ENCODE assay signal across 8 cellular contexts in the genomic region with DNA sequence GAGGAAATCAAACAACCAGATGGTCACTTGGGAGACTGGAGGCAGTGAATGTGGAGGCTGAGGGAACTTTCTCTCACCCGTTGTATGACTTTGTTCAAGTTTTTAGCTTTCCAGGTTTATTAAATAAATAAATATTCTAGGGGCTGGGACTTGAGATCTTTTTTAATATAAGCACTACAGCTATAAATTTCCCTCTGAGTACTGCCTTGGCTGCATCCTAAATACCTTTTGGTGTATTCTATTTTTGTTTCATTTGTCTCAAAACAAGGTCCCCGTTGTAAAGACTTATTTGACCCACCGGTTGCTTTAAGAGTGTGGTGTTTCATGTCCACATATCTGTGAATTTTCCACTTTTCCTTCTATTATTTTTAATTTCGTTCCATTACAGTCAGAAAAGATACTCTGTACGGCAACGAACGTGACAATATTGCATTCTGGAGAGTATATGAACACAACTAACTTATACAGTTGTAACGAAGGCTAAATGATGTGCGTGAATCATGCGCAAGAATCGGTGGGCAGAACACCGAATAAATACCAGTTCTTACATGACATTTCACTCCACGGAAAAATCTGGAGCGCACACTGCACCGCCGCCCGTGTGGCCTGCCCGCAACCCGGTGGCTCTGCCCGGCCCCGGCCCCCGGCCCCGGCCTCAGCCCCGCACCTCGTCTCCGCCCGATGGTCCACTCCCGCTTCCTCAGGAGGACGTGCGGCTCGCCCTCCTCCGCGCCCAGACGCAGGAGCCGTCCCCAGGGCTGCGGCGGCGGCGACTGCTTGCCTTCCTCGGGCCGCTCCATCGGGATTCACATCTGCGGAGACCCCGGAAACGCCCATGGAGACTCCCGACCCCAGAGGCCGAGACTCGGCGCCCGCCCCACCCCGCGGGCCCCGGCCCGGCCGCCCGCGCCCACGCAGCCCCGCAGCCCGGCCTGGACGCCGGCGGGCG. TPM values are rescaled to one million over a fixed set of nuclear protein-coding genes. Genes with fewer than 3 reads are reported as not detected.
DNase-seq lines count a peak whose midpoint lies in the region; ATAC-seq and TF ChIP-seq lines count a peak whose summit lies in the region.

No MANE protein-coding gene starts in this region.

- TF ChIP-seq POLR2A in prostate gland (IDR thresholded peaks at IDR 0.05): no peak

- TF ChIP-seq CTCF in glutamatergic neuron (IDR thresholded peaks at IDR 0.05; ENCODE audit: partially characterized antibody, unreplicated experiment) (no peak), prostate gland (IDR thresholded peaks at IDR 0.05) (no peak)

- no peaks in the 10 kb centered on the region for H3K27me3 Mint-ChIP-seq in CD8-positive, alpha-beta memory T cell
- H3K27me3 Mint-ChIP-seq in activated CD8-positive, alpha-beta memory T cell treated with anti-CD3 and anti-CD28 coated beads, Interleukin-2, amount 10 ng/mL, durations not matched to agents 7 days and 5 days: no peaks in the 10 kb centered on the region
- peaks cover 9% of the 10 kb centered on the region for H3K27me3 Mint-ChIP-seq in glutamatergic neuron (ENCODE audit: unreplicated experiment)

- peaks cover 16% of the 10 kb centered on the region for H3K4me1 ChIP-seq in CD8-positive, alpha-beta memory T cell (ENCODE audit: insufficient read depth, low read length)
- H3K4me1 ChIP-seq in prostate gland (replicated peaks): no peaks in the 10 kb centered on the region

- H3K27ac Mint-ChIP-seq in CD8-positive, alpha-beta memory T cell: peak overlapping the region; percentile 26 to 100 (median 96)
- peak overlapping the region; percentile 78 for H3K27ac Mint-ChIP-seq in activated CD8-positive, alpha-beta memory T cell treated with anti-CD3 and anti-CD28 coated beads, Interleukin-2, amount 10 ng/mL, durations not matched to agents 7 days and 5 days
- peak overlapping the region; percentile 60 for H3K27ac Mint-ChIP-seq in glutamatergic neuron (ENCODE audit: unreplicated experiment)

- peaks cover 0 to 38% (median 5%) of the 10 kb centered on the region in 3 donors for H3K36me3 Mint-ChIP-seq in CD8-positive, alpha-beta memory T cell
- peaks cover 49% of the 10 kb centered on the region for H3K36me3 Mint-ChIP-seq in activated CD8-positive, alpha-beta memory T cell treated with anti-CD3 and anti-CD28 coated beads, Interleukin-2, amount 10 ng/mL, durations not matched to agents 7 days and 5 days
- peaks cover 18% of the 10 kb centered on the region for H3K36me3 Mint-ChIP-seq in glutamatergic neuron (ENCODE audit: unreplicated experiment)

- peaks cover 40 to 53% (median 46%) of the 10 kb centered on the region in 3 donors for H3K4me1 Mint-ChIP-seq in CD8-positive, alpha-beta memory T cell
- peaks cover 25% of the 10 kb centered on the region for H3K4me1 Mint-ChIP-seq in activated CD8-positive, alpha-beta memory T cell treated with anti-CD3 and anti-CD28 coated beads, Interleukin-2, amount 10 ng/mL, durations not matched to agents 7 days and 5 days
- peaks cover 2% of the 10 kb centered on the region for H3K4me1 Mint-ChIP-seq in glutamatergic neuron (ENCODE audit: low read depth, unreplicated experiment)

- H3K27me3 ChIP-seq in CD8-positive, alpha-beta memory T cell (ENCODE audit: insufficient read depth, low read length, poor library complexity, severe bottlenecking): no peaks in the 10 kb centered on the region
- H3K27me3 ChIP-seq in prostate gland (replicated peaks; ENCODE audit: insufficient read depth): no peaks in the 10 kb centered on the region

- intact Hi-C loops in prostate gland (cut with DNase I): loop anchor here (5.0 kb wide), 1 partner anchor 60 kb away; a partner anchor contains a TSS

- DNase-seq in CD8-positive, alpha-beta memory T cell: no peak
- DNase-seq in activated CD8-positive, alpha-beta memory T cell treated with anti-CD3 and anti-CD28 coated beads, Interleukin-2, amount 10 ng/mL, durations not matched to agents 7 days and 5 days: no peak
- DNase-seq in glutamatergic neuron (no peak), prostate gland (ENCODE audit: low spot score) (no peak), NCI-H1436 treated with DMSO at 0.1 percent for 48 hours (lab: John Stamatoyannopoulos, UW) (no peak), HCEC 1CT (no peak)

- H3K27ac ChIP-seq in CD8-positive, alpha-beta memory T cell (ENCODE audit: low read depth, low read length): peak overlapping the region; percentile 61
- peak overlapping the region; percentile 8 to 51 for H3K27ac ChIP-seq in prostate gland

- peaks cover 0 to 5% (median 0%) of the 10 kb centered on the region in 5 donors for H3K9me3 Mint-ChIP-seq in CD8-positive, alpha-beta memory T cell
- H3K9me3 Mint-ChIP-seq in activated CD8-positive, alpha-beta memory T cell treated with anti-CD3 and anti-CD28 coated beads, Interleukin-2, amount 10 ng/mL, durations not matched to agents 7 days and 5 days (ENCODE audit: low read depth): peaks cover 5% of the 10 kb centered on the region
- peaks cover 13% of the 10 kb centered on the region for H3K9me3 Mint-ChIP-seq in glutamatergic neuron (ENCODE audit: unreplicated experiment)

- peak; percentile 33 for ATAC-seq in GM19455 (IDR thresholded peaks at IDR 0.05; ENCODE audit: unreplicated experiment)
- ATAC-seq in HG03571 (IDR thresholded peaks at IDR 0.05; ENCODE audit: unreplicated experiment): peak; percentile 11
- peak; percentile 14 for ATAC-seq in activated CD8-positive, alpha-beta memory T cell treated with anti-CD3 and anti-CD28 coated beads, Interleukin-2, amount 10 ng/mL, durations not matched to agents 7 days and 5 days

- no peaks in the 10 kb centered on the region for H3K36me3 ChIP-seq in CD8-positive, alpha-beta memory T cell (ENCODE audit: insufficient read depth, low read length)
- no peaks in the 10 kb centered on the region for H3K36me3 ChIP-seq in prostate gland

- POLR2A ChIA-PET in CD8-positive, alpha-beta memory T cell (lab: Charles Lee): interaction anchor here (0.7 to 1.1 kb wide), 7 partner anchors 14 to 243 kb away, joined by 3 to 11 read pairs (median 4); a partner anchor contains a TSS

- CTCF ChIA-PET in CD8-positive, alpha-beta memory T cell (lab: Charles Lee): interaction anchor here (0.7 to 1.5 kb wide), 3 partner anchors 18 to 61 kb away, joined by 3 to 8 read pairs (median 6); no protein-coding TSS in a partner anchor
- CTCF ChIA-PET in activated CD8-positive, alpha-beta memory T cell treated with anti-CD3 and anti-CD28 coated beads, Interleukin-2, amount 10 ng/mL, durations not matched to agents 7 days and 5 days (lab: Charles Lee): interaction anchor here (0.9 to 1.5 kb wide), 3 partner anchors 14 to 18 kb away, joined by 4 to 6 read pairs (median 5); no protein-coding TSS in a partner anchor

- WGBS in prostate gland: 9% methylated on average over 59 of the region's 64 CpGs

- H3K4me3 Mint-ChIP-seq in CD8-positive, alpha-beta memory T cell: peak overlapping the region; percentile 90 to 100 (median 99)
- H3K4me3 Mint-ChIP-seq in activated CD8-positive, alpha-beta memory T cell treated with anti-CD3 and anti-CD28 coated beads, Interleukin-2, amount 10 ng/mL, durations not matched to agents 7 days and 5 days: peak overlapping the region; percentile 96
- peak overlapping the region; percentile 83 for H3K4me3 Mint-ChIP-seq in glutamatergic neuron (ENCODE audit: unreplicated experiment)

- peak overlapping the region; percentile 59 for H3K4me3 ChIP-seq in CD8-positive, alpha-beta memory T cell (ENCODE audit: low read length)
- H3K4me3 ChIP-seq in prostate gland: peak overlapping the region; percentile 59 to 73

- H3K9me3 ChIP-seq in CD8-positive, alpha-beta memory T cell (ENCODE audit: low read length): no peaks in the 10 kb centered on the region
- H3K9me3 ChIP-seq in prostate gland: no peaks in the 10 kb centered on the region

RNA-seq across cellular contexts. Expression of a gene that starts 0.6 kb away (rescaled TPM):
- total RNA-seq in CD8-positive, alpha-beta memory T cell: 10 to 100 TPM; 55.9 to 57.7 TPM
- 35.0 TPM for polyA plus RNA-seq in CD8-positive, alpha-beta memory T cell
- total RNA-seq in activated CD8-positive, alpha-beta memory T cell treated with anti-CD3 and anti-CD28 coated beads, Interleukin-2, amount 10 ng/mL, durations not matched to agents 7 days and 5 days: 10 to 100 TPM; 87.7 to 89.7 TPM
- total RNA-seq in glutamatergic neuron (ENCODE audit: unreplicated experiment) (90.7 TPM), prostate gland (10 to 100 TPM; 18.7 to 52.3 TPM)

RNA-seq across cellular contexts. Expression of a gene that starts 58.1 kb away (rescaled TPM):
- total RNA-seq in CD8-positive, alpha-beta memory T cell: 10 to 100 TPM; 63.7 to 68.2 TPM
- 13.4 TPM for polyA plus RNA-seq in CD8-positive, alpha-beta memory T cell
- 10 to 100 TPM; 60.0 to 60.4 TPM for total RNA-seq in activated CD8-positive, alpha-beta memory T cell treated with anti-CD3 and anti-CD28 coated beads, Interleukin-2, amount 10 ng/mL, durations not matched to agents 7 days and 5 days
- total RNA-seq in glutamatergic neuron (ENCODE audit: unreplicated experiment) (50.6 TPM), prostate gland (100 to 1,000 TPM in 1 of 2 donors, 10 to 100 TPM in 1; 99.1 to 109 TPM)
